In the genomic region with DNA sequence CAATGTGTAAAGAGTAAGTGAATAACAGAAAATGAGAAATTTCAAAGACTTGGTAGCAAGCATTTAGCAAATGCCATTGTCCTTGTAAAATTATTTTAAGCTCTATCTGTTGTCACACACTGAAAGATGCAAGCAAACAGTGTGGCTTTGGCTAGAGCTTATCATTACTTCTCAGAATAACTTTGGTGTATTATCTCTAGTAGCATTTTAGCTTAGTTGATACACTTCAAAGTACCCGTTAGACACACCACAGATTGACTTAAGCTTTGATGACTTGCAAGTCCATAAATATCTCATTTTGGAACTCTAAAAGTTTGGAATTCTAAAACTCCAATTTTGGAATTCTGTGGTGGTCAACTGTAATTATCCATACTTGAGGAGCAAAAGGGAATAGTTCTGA, we compare ENCODE assay signal across 1 cellular context.
A peak's percentile ranks its signal among the peaks of the same experiment; 100 is the strongest.
TF ChIP-seq lines count a peak whose summit lies in the region.

No MANE protein-coding gene starts in this region.

TF ChIP-seq in K562, 482 proteins besides CTCF, POLR2A, EP300 and RAD21 (continued from another document and continues in another):
- TF ChIP-seq, protein P1, sequence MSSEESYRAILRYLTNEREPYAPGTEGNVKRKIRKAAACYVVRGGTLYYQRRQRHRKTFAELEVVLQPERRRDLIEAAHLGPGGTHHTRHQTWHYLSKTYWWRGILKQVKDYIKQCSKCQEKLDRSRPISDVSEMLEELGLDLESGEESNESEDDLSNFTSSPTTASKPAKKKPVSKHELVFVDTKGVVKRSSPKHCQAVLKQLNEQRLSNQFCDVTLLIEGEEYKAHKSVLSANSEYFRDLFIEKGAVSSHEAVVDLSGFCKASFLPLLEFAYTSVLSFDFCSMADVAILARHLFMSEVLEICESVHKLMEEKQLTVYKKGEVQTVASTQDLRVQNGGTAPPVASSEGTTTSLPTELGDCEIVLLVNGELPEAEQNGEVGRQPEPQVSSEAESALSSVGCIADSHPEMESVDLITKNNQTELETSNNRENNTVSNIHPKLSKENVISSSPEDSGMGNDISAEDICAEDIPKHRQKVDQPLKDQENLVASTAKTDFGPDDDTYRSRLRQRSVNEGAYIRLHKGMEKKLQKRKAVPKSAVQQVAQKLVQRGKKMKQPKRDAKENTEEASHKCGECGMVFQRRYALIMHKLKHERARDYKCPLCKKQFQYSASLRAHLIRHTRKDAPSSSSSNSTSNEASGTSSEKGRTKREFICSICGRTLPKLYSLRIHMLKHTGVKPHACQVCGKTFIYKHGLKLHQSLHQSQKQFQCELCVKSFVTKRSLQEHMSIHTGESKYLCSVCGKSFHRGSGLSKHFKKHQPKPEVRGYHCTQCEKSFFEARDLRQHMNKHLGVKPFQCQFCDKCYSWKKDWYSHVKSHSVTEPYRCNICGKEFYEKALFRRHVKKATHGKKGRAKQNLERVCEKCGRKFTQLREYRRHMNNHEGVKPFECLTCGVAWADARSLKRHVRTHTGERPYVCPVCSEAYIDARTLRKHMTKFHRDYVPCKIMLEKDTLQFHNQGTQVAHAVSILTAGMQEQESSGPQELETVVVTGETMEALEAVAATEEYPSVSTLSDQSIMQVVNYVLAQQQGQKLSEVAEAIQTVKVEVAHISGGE (CRISPR knock-in tag; IDR thresholded peaks at IDR 0.05), result 0 out of 6 replicates have a peak, but pooled peaks of 1 of the 3 experiments have one; percentile 20
- peak; percentile 94 for TF ChIP-seq SMARCE1 (IDR thresholded peaks at IDR 0.05)
- peak; percentile 99 for TF ChIP-seq TCF7 (IDR thresholded peaks at IDR 0.05; ENCODE audit: borderline replicate concordance)
- TF ChIP-seq KDM2B (CRISPR knock-in tag; IDR thresholded peaks at IDR 0.05), result no peak
- no peak for TF ChIP-seq FUS (optimal IDR thresholded peaks at IDR 0.05; ENCODE audit: low read depth, low read length)
- no peak for TF ChIP-seq ZNF3 (CRISPR knock-in tag; IDR thresholded peaks at IDR 0.05)
- TF ChIP-seq, protein P2, sequence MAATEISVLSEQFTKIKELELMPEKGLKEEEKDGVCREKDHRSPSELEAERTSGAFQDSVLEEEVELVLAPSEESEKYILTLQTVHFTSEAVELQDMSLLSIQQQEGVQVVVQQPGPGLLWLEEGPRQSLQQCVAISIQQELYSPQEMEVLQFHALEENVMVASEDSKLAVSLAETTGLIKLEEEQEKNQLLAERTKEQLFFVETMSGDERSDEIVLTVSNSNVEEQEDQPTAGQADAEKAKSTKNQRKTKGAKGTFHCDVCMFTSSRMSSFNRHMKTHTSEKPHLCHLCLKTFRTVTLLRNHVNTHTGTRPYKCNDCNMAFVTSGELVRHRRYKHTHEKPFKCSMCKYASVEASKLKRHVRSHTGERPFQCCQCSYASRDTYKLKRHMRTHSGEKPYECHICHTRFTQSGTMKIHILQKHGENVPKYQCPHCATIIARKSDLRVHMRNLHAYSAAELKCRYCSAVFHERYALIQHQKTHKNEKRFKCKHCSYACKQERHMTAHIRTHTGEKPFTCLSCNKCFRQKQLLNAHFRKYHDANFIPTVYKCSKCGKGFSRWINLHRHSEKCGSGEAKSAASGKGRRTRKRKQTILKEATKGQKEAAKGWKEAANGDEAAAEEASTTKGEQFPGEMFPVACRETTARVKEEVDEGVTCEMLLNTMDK (IDR thresholded peaks at IDR 0.05; ENCODE audit: borderline replicate concordance, insufficient read depth, low read depth, low read length, poor library complexity, severe bottlenecking), result no peak
- TF ChIP-seq, protein P3, sequence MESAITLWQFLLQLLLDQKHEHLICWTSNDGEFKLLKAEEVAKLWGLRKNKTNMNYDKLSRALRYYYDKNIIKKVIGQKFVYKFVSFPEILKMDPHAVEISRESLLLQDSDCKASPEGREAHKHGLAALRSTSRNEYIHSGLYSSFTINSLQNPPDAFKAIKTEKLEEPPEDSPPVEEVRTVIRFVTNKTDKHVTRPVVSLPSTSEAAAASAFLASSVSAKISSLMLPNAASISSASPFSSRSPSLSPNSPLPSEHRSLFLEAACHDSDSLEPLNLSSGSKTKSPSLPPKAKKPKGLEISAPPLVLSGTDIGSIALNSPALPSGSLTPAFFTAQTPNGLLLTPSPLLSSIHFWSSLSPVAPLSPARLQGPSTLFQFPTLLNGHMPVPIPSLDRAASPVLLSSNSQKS (CRISPR knock-in tag; IDR thresholded peaks at IDR 0.05), result no peak
- TF ChIP-seq EWSR1 (IDR thresholded peaks at IDR 0.05; ENCODE audit: borderline replicate concordance, low read depth, partially characterized antibody), result no peak
- TF ChIP-seq ELF1 (tag; IDR thresholded peaks at IDR 0.05), result no peak
- TF ChIP-seq POLR2AphosphoS5 (IDR thresholded peaks at IDR 0.05; ENCODE audit: control insufficient read depth, insufficient read depth, low read depth, low read length), result peak; percentile 66
- peak; percentile 47 to 82; a peak in 3 of 4 replicates for TF ChIP-seq ARNT (IDR thresholded peaks at IDR 0.05)
- TF ChIP-seq, protein P4, sequence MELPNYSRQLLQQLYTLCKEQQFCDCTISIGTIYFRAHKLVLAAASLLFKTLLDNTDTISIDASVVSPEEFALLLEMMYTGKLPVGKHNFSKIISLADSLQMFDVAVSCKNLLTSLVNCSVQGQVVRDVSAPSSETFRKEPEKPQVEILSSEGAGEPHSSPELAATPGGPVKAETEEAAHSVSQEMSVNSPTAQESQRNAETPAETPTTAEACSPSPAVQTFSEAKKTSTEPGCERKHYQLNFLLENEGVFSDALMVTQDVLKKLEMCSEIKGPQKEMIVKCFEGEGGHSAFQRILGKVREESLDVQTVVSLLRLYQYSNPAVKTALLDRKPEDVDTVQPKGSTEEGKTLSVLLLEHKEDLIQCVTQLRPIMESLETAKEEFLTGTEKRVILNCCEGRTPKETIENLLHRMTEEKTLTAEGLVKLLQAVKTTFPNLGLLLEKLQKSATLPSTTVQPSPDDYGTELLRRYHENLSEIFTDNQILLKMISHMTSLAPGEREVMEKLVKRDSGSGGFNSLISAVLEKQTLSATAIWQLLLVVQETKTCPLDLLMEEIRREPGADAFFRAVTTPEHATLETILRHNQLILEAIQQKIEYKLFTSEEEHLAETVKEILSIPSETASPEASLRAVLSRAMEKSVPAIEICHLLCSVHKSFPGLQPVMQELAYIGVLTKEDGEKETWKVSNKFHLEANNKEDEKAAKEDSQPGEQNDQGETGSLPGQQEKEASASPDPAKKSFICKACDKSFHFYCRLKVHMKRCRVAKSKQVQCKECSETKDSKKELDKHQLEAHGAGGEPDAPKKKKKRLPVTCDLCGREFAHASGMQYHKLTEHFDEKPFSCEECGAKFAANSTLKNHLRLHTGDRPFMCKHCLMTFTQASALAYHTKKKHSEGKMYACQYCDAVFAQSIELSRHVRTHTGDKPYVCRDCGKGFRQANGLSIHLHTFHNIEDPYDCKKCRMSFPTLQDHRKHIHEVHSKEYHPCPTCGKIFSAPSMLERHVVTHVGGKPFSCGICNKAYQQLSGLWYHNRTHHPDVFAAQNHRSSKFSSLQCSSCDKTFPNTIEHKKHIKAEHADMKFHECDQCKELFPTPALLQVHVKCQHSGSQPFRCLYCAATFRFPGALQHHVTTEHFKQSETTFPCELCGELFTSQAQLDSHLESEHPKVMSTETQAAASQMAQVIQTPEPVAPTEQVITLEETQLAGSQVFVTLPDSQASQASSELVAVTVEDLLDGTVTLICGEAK (IDR thresholded peaks at IDR 0.05), result no peak
- TF ChIP-seq, protein P4 (CRISPR knock-in tag; IDR thresholded peaks at IDR 0.05), result no peak
- peak; percentile 56; the same call in 1 of the 2 replicates for TF ChIP-seq CREM (IDR thresholded peaks at IDR 0.05; ENCODE audit: low read depth)
- TF ChIP-seq MAFG (tag; conservative IDR thresholded peaks at IDR 0.05), result peak; percentile 71
- no peak for TF ChIP-seq KLF10 (CRISPR knock-in tag; IDR thresholded peaks at IDR 0.05)
- peak; percentile 33 for TF ChIP-seq DACH1 (IDR thresholded peaks at IDR 0.05; ENCODE audit: partially characterized antibody)
- TF ChIP-seq, protein P5, sequence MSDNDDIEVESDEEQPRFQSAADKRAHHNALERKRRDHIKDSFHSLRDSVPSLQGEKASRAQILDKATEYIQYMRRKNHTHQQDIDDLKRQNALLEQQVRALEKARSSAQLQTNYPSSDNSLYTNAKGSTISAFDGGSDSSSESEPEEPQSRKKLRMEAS (CRISPR knock-in tag; IDR thresholded peaks at IDR 0.05), result no peak
- TF ChIP-seq RB1 (IDR thresholded peaks at IDR 0.05; ENCODE audit: low read depth), result no peak
- no peak for TF ChIP-seq CBFB (CRISPR knock-in tag; IDR thresholded peaks at IDR 0.05)
- TF ChIP-seq MCM5 (IDR thresholded peaks at IDR 0.05; ENCODE audit: low read depth), result no peak
- TF ChIP-seq, protein P6, sequence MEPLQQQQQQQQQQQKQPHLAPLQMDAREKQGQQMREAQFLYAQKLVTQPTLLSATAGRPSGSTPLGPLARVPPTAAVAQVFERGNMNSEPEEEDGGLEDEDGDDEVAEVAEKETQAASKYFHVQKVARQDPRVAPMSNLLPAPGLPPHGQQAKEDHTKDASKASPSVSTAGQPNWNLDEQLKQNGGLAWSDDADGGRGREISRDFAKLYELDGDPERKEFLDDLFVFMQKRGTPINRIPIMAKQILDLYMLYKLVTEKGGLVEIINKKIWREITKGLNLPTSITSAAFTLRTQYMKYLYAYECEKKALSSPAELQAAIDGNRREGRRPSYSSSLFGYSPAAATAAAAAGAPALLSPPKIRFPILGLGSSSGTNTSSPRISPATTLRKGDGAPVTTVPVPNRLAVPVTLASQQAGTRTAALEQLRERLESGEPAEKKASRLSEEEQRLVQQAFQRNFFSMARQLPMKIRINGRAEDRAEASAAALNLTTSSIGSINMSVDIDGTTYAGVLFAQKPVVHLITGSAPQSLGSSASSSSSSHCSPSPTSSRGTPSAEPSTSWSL (CRISPR knock-in tag; IDR thresholded peaks at IDR 0.05; ENCODE audit: borderline replicate concordance), result no peak
- peak; percentile 64; the same call in 1 of the 2 replicates for TF ChIP-seq LCOR (CRISPR knock-in tag; IDR thresholded peaks at IDR 0.05)
- no peak for TF ChIP-seq BMI1 (IDR thresholded peaks at IDR 0.05; ENCODE audit: low read length)
- TF ChIP-seq HDAC8 (tag; IDR thresholded peaks at IDR 0.05), result no peak
- TF ChIP-seq, protein P7, sequence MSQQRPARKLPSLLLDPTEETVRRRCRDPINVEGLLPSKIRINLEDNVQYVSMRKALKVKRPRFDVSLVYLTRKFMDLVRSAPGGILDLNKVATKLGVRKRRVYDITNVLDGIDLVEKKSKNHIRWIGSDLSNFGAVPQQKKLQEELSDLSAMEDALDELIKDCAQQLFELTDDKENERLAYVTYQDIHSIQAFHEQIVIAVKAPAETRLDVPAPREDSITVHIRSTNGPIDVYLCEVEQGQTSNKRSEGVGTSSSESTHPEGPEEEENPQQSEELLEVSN (IDR thresholded peaks at IDR 0.05; ENCODE audit: borderline replicate concordance in 1 of 2, extremely low read depth in 1 of 2, insufficient read depth in 1 of 2, insufficient read length in 1 of 2, low read depth in 1 of 2, low read length in 1 of 2, poor library complexity in 1 of 2, severe bottlenecking in 1 of 2), result no peak
- TF ChIP-seq XRCC3 (IDR thresholded peaks at IDR 0.05), result no peak
- no peak for TF ChIP-seq SETDB1 (IDR thresholded peaks at IDR 0.05; ENCODE audit: low read length)
- TF ChIP-seq DIDO1 (tag; IDR thresholded peaks at IDR 0.05; ENCODE audit: low read depth), result no peak
- no peak for TF ChIP-seq GTF2A2 (tag; IDR thresholded peaks at IDR 0.05)
- TF ChIP-seq ZC3H4 (CRISPR knock-in tag; IDR thresholded peaks at IDR 0.05; ENCODE audit: borderline replicate concordance), result no peak
